In genomic region chr2:43224571-43225092, GRCh38 we compare ENCODE assay signal across 8 cellular contexts. TPM values are rescaled to one million over a fixed set of nuclear protein-coding genes. Genes with fewer than 3 reads are reported as not detected.
DNase-seq lines count a peak whose midpoint lies in the region; ATAC-seq and TF ChIP-seq lines count a peak whose summit lies in the region.

No MANE protein-coding gene starts in this region.

- peak; percentile 52 for DNase-seq in EL
- no peak for DNase-seq in SK-N-MC (ENCODE audit: low read depth, low spot score)
- no peak for DNase-seq in mammary epithelial cell
- peak; percentile 44 to 69 for DNase-seq in lung microvascular endothelial cell (ENCODE audit: low read depth in 2 of 2)
- no peak for DNase-seq in DMS53 (lab: John Stamatoyannopoulos, UW)

- H3K9ac ChIP-seq in SK-N-MC (ENCODE audit: insufficient read length) (no peak overlapping the region), mammary epithelial cell (ENCODE audit: insufficient read depth, low read length) (peak overlapping the region; percentile 95), stomach smooth muscle (ENCODE audit: low read length in 2 of 2) (peak overlapping the region; percentile 60 to 98)

- intact Hi-C loops in mammary epithelial cell (cut with micrococcal nuclease): loop anchor here (5.0 kb wide), 1 partner anchor 187 kb away; no protein-coding TSS in a partner anchor

- H3K4me3 ChIP-seq in SK-N-MC (peak overlapping the region; percentile 97), mammary epithelial cell (replicated peaks in 1 of 3; ENCODE audit: insufficient read depth in 1 of 3, low read depth in 2 of 3, low read length in 3 of 3) (peak overlapping the region; percentile 83 to 88 (median 86)), stomach smooth muscle (ENCODE audit: low read length in 2 of 2) (peak overlapping the region; percentile 86 to 95)

- H3K27me3 ChIP-seq in mammary epithelial cell (ENCODE audit: insufficient read depth, low read length) (no peaks in the 10 kb centered on the region), stomach smooth muscle (ENCODE audit: control insufficient read depth in 1 of 2, insufficient read depth in 2 of 2, low read length in 2 of 2) (no peaks in the 10 kb centered on the region)

- CTCF ChIA-PET in mammary epithelial cell (lab: Charles Lee; ENCODE audit: low non-redundant PET): no interaction called here

- H3K4me1 ChIP-seq in mammary epithelial cell (ENCODE audit: insufficient read depth, low read length) (peaks cover 47% of the 10 kb centered on the region), stomach smooth muscle (ENCODE audit: control insufficient read depth, insufficient read depth, low read length) (peaks cover 59% of the 10 kb centered on the region)

- H3K27ac ChIP-seq in SK-N-MC (no peak overlapping the region), mammary epithelial cell (ENCODE audit: insufficient read depth, low read depth, low read length) (peak overlapping the region; percentile 88), stomach smooth muscle (ENCODE audit: low read length) (peak overlapping the region; percentile 97)

- H3K79me2 ChIP-seq in mammary epithelial cell (ENCODE audit: insufficient read depth, low read length): peaks cover 67% of the 10 kb centered on the region

- no TSS peak for BruUV-seq in mammary epithelial cell (replicated peaks; lab: Mats Ljungman, UMichigan)

- H4K20me1 ChIP-seq in mammary epithelial cell (ENCODE audit: insufficient read depth, low read length): peaks cover 19% of the 10 kb centered on the region

- no peak overlapping the region for H2AFZ ChIP-seq in mammary epithelial cell (ENCODE audit: low read depth, low read length)

- in situ Hi-C loops in mammary epithelial cell (cut with MboI; ENCODE audit: low sequenced_read_pairs in 2 of 2): loop anchor here (5.0 to 10.0 kb wide), 7 partner anchors 70 to 397 kb away; no protein-coding TSS in a partner anchor

- H3K4me2 ChIP-seq in mammary epithelial cell (ENCODE audit: insufficient read depth, low read depth, low read length): peak overlapping the region; percentile 81

- WGBS in mammary epithelial cell (ENCODE audit: low coverage, missing lambda C conversion rate): 0% methylated on average over 8 of the region's 74 CpGs

- no peak for TF ChIP-seq CTCF in mammary epithelial cell (conservative IDR thresholded peaks at IDR 0.05 in 1 of 2, IDR thresholded peaks at IDR 0.05 in 1 of 2; ENCODE audit: extremely low read depth in 1 of 2, insufficient read depth in 1 of 2, low read depth in 1 of 2, low read length in 2 of 2)

- dilution Hi-C loops in mammary epithelial cell (cut with HindIII; ENCODE audit: low sequenced_read_pairs): loop anchor here (5.0 kb wide), 5 partner anchors 102 to 392 kb away; no protein-coding TSS in a partner anchor

- H3K9me3 ChIP-seq in SK-N-MC (ENCODE audit: low read depth, low read length) (no peaks in the 10 kb centered on the region), mammary epithelial cell (replicated peaks; ENCODE audit: insufficient read depth, low read length) (no peaks in the 10 kb centered on the region), stomach smooth muscle (ENCODE audit: control insufficient read depth in 2 of 2, low read length in 2 of 2) (no peaks in the 10 kb centered on the region)

- no peak for ATAC-seq in GM21723 (IDR thresholded peaks at IDR 0.05; ENCODE audit: unreplicated experiment)
- ATAC-seq in GM19467 (IDR thresholded peaks at IDR 0.05; ENCODE audit: unreplicated experiment): no peak

- H3K36me3 ChIP-seq in SK-N-MC (ENCODE audit: insufficient read depth, low read length) (peaks cover 10% of the 10 kb centered on the region), mammary epithelial cell (ENCODE audit: insufficient read depth, low read length) (peaks cover 11% of the 10 kb centered on the region), stomach smooth muscle (ENCODE audit: control insufficient read depth in 2 of 2, insufficient read depth in 2 of 2, low read length in 2 of 2) (peaks cover 7 to 11% of the 10 kb centered on the region in 2 donors)

RNA-seq across cellular contexts. Expression of gene ZFP36L2, which starts 1.8 kb away (rescaled TPM):
- total RNA-seq in mammary epithelial cell (100 to 1,000 TPM in 1 of 2 donors, 10 to 100 TPM in 1; 26.3 to 213 TPM), lung microvascular endothelial cell (7.7 and 11.8 TPM in 2 replicates)
- polyA plus RNA-seq in mammary epithelial cell: 35.6 TPM
- 68.7 TPM for polyA minus RNA-seq in mammary epithelial cell

Comparison
In these comparisons a context has a peak if more than half of its experiments do, and no peak if none do; other contexts are left out.
1. DNase-seq: peak in EL (single experiment) and lung microvascular endothelial cell (2 of 2); none in SK-N-MC (single experiment), mammary epithelial cell (single experiment) and DMS53 (single experiment).
2. Peak in every context shown above with its lines, with median percentiles within 50 percentile points of each other: H3K4me3 ChIP-seq.